Comparison of ENCODE assay signal across 2 cellular contexts in the genomic region with DNA sequence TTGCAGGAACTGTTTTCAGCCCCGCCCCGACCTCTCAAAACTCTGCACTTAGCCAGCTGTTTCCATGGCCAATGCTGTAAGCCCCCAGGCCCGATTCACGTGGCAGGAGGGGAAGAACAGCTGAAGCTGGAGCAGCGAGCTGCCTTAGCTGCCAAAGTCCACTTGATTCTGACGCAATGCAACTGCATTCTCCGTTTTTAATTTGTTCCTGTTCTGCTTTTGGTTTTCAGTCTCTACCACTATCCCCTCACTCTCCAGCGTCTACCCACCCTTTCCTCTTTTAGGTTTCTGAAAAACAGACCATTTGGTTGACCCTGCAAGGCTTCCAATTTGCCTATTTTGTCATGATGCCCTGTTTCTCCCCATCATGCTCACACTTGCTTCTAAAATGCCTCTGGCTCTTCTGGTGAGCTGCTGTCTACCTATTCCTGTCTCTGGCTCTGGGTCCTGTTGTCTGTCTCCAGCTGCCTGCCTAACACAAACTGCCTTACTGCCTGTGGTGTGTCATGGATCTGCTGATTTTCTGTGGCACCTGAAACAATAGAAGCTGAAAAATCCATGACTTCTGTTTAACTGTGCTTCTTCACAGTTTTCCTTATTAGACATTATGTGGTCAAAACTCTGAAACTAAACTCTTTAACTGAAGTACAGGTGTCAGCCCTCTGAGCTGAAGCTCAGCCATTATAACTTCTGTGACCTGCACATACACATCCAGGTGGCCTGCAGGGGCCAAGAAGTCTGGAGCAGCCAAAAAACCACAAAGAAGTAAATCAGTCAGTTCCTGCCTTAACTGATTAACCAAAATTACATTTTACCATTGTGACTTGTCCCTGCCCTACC.
TF ChIP-seq lines count a peak whose summit lies in the region.

No MANE protein-coding gene starts in this region.

TF ChIP-seq in GM23338, 12 proteins besides CTCF, POLR2A, EP300 and RAD21 (continued from another document):
- TF ChIP-seq, protein P1, sequence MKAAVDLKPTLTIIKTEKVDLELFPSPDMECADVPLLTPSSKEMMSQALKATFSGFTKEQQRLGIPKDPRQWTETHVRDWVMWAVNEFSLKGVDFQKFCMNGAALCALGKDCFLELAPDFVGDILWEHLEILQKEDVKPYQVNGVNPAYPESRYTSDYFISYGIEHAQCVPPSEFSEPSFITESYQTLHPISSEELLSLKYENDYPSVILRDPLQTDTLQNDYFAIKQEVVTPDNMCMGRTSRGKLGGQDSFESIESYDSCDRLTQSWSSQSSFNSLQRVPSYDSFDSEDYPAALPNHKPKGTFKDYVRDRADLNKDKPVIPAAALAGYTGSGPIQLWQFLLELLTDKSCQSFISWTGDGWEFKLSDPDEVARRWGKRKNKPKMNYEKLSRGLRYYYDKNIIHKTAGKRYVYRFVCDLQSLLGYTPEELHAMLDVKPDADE (IDR thresholded peaks at IDR 0.05), result no peak
- TF ChIP-seq NANOG (IDR thresholded peaks at IDR 0.05; ENCODE audit: borderline replicate concordance) (no peak), ZNF114 (CRISPR knock-in tag; IDR thresholded peaks at IDR 0.05) (no peak), EZH2 (IDR thresholded peaks at IDR 0.05; ENCODE audit: low read depth, unreplicated experiment) (no peak), STAT1 (IDR thresholded peaks at IDR 0.05; ENCODE audit: unreplicated experiment) (no peak), ZNF331 (CRISPR knock-in tag; IDR thresholded peaks at IDR 0.05; ENCODE audit: low read depth) (no peak), JUNB (IDR thresholded peaks at IDR 0.05; ENCODE audit: unreplicated experiment) (no peak), EZH2phosphoT487 (IDR thresholded peaks at IDR 0.05; ENCODE audit: unreplicated experiment) (no peak), CREB1 (CRISPR knock-in tag; IDR thresholded peaks at IDR 0.05; ENCODE audit: low read depth) (no peak)
TF ChIP-seq in GM23338: peak in this region for 0.

TF ChIP-seq in liver, 16 proteins besides CTCF, POLR2A, EP300 and RAD21 (continued from another document):
- TF ChIP-seq, protein P2, sequence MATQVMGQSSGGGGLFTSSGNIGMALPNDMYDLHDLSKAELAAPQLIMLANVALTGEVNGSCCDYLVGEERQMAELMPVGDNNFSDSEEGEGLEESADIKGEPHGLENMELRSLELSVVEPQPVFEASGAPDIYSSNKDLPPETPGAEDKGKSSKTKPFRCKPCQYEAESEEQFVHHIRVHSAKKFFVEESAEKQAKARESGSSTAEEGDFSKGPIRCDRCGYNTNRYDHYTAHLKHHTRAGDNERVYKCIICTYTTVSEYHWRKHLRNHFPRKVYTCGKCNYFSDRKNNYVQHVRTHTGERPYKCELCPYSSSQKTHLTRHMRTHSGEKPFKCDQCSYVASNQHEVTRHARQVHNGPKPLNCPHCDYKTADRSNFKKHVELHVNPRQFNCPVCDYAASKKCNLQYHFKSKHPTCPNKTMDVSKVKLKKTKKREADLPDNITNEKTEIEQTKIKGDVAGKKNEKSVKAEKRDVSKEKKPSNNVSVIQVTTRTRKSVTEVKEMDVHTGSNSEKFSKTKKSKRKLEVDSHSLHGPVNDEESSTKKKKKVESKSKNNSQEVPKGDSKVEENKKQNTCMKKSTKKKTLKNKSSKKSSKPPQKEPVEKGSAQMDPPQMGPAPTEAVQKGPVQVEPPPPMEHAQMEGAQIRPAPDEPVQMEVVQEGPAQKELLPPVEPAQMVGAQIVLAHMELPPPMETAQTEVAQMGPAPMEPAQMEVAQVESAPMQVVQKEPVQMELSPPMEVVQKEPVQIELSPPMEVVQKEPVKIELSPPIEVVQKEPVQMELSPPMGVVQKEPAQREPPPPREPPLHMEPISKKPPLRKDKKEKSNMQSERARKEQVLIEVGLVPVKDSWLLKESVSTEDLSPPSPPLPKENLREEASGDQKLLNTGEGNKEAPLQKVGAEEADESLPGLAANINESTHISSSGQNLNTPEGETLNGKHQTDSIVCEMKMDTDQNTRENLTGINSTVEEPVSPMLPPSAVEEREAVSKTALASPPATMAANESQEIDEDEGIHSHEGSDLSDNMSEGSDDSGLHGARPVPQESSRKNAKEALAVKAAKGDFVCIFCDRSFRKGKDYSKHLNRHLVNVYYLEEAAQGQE (IDR thresholded peaks at IDR 0.05), result no peak
- no peak for TF ChIP-seq EGR1 (IDR thresholded peaks at IDR 0.05; ENCODE audit: low read depth in 2 of 2)
- TF ChIP-seq TAF1 (conservative IDR thresholded peaks at IDR 0.05), result no peak
